In the genomic region with DNA sequence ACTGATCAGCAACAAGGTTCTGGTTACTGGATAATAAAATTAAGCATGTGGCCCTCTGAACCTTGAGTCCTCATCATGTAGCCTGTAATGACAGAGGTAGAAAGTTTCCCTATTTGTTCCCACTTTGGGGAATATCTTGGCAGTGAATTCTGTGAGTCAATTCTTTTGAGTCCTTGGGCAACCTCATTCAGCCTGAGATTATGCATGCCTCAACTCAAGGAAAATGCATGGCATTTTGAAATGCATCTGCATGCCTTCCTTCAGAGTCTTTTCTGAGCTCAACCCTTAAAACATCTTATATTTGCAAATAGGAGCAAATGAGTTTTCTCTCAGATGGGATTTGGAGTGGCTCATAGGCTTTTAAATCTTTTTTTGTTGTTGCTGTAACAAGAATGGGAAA, we compare ENCODE assay signal across 24 cellular contexts.
DNase-seq lines count a peak whose midpoint lies in the region; ATAC-seq and TF ChIP-seq lines count a peak whose summit lies in the region.
"Had no signal": no experiment of that assay in that cellular context is flagged by ENCODE, and none has a peak within 500 bp of the region (broad histone marks: within the 10 kb centered on the region; RNA-seq: fewer than 3 reads in every experiment).

No MANE protein-coding gene starts in this region.

- no peak for TF ChIP-seq CTCF in H9 (conservative IDR thresholded peaks at IDR 0.05)
- no peak for TF ChIP-seq CTCF in fibroblast of pulmonary artery (IDR thresholded peaks at IDR 0.05; ENCODE audit: low read length, missing control alignments)

- H2AK5ac ChIP-seq in H9 (ENCODE audit: insufficient read length, low read length): no peak overlapping the region

- H3K9ac ChIP-seq in H9 (ENCODE audit: extremely low read depth, insufficient read length, low read length): no peak overlapping the region
- H3K9ac ChIP-seq: BLaER1 treated with 17β-estradiol and CSF1 and Interleukin-3, amounts not matched to agents 10 nM and 100 nM had no signal

- H3K4me1 Mint-ChIP-seq in H9: peaks cover 42 to 43% of the 10 kb centered on the region in 2 experiments

- DNase-seq in H9 (peak; percentile 26), astrocyte of the hippocampus (ENCODE audit: low read depth, low spot score) (peak; percentile 89), fibroblast of pulmonary artery (ENCODE audit: low read depth) (peak; percentile 64), skeletal muscle cell (ENCODE audit: low read depth) (peak; percentile 44), DMS79 (lab: John Stamatoyannopoulos, UW) (no peak)
- DNase-seq: activated CD4-positive, alpha-beta T cell treated with anti-CD3 and anti-CD28 coated beads for 48 hours; activated naive CD8-positive, alpha-beta T cell treated with anti-CD3 and anti-CD28 coated beads, Interleukin-2, amount 10 ng/mL, durations not matched to agents 7 days and 5 days; effector CD8-positive, alpha-beta T cell; Kasumi-1; kidney glomerular epithelial cell; naive B cell; NCI-H1092 treated with DMSO at 0.1 percent for 48 hours; NCI-H526; ovary; sigmoid colon had no signal

- no peaks in the 10 kb centered on the region for H3K79me2 ChIP-seq in H9 (ENCODE audit: insufficient read depth, low read length)
- H3K79me2 ChIP-seq: hepatocyte had no signal

- H3K79me1 ChIP-seq in H9 (ENCODE audit: insufficient read depth, low read depth, low read length, poor library complexity, severe bottlenecking): no peaks in the 10 kb centered on the region

- H3K23ac ChIP-seq in H9 (ENCODE audit: insufficient read length, low read depth, low read length): no peak overlapping the region

- no peaks in the 10 kb centered on the region for H3K9me3 ChIP-seq in H9 (ENCODE audit: control insufficient read depth, low read depth, low read length)
- H3K9me3 ChIP-seq: BLaER1 treated with 17β-estradiol and CSF1 and Interleukin-3, amounts not matched to agents 10 nM and 100 nM; ovary; sigmoid colon had no signal

- H4K5ac ChIP-seq in H9 (ENCODE audit: insufficient read length, low read depth, low read length): no peak overlapping the region

- H4K20me1 ChIP-seq in H9 (ENCODE audit: control insufficient read depth, insufficient read depth, insufficient read length): no peaks in the 10 kb centered on the region
- H4K20me1 ChIP-seq: BLaER1 treated with 17β-estradiol and CSF1 and Interleukin-3, amounts not matched to agents 10 nM and 100 nM had no signal

- H2BK20ac ChIP-seq in H9 (ENCODE audit: low read depth, low read length, poor library complexity, severe bottlenecking): no peak overlapping the region

- no peak overlapping the region for H3K4me2 ChIP-seq in H9 (ENCODE audit: insufficient read depth, insufficient read length, low read length)
- H3K4me2 ChIP-seq: BLaER1 treated with 17β-estradiol and CSF1 and Interleukin-3, amounts not matched to agents 10 nM and 100 nM; hepatocyte had no signal

- no peak overlapping the region for H3T11ph ChIP-seq in H9 (ENCODE audit: low read length)

- H2BK5ac ChIP-seq in H9 (ENCODE audit: insufficient read length, low read length): no peak overlapping the region

- peak overlapping the region in 2 of 3 experiments; percentile 15 to 74; a peak in 4 of 7 replicates for H3K27ac Mint-ChIP-seq in H9
- H3K27ac Mint-ChIP-seq: activated naive CD8-positive, alpha-beta T cell treated with anti-CD3 and anti-CD28 coated beads, Interleukin-2, amount 10 ng/mL, durations not matched to agents 7 days and 5 days; activated T-helper 17 cell treated with anti-CD3 and anti-CD28 coated beads, Interleukin-2, amount 50 U/mL, for 72 hours; type B pancreatic cell had no signal

- no peak overlapping the region for H3K4me3 Mint-ChIP-seq in H9
- H3K4me3 Mint-ChIP-seq: activated naive CD8-positive, alpha-beta T cell treated with anti-CD3 and anti-CD28 coated beads, Interleukin-2, amount 10 ng/mL, durations not matched to agents 7 days and 5 days; activated T-helper 17 cell treated with anti-CD3 and anti-CD28 coated beads, Interleukin-2, amount 50 U/mL, for 72 hours; central memory CD8-positive, alpha-beta T cell; naive B cell; stimulated activated naive CD8-positive, alpha-beta T cell treated with anti-CD3 and anti-CD28 coated beads, Interleukin-15, Interleukin-2, amounts not matched to agents 100 ng/mL and 50 ng/mL, for 24 hours; type B pancreatic cell had no signal

- peaks cover 12% of the 10 kb centered on the region for H3K4me1 ChIP-seq in H9 (ENCODE audit: insufficient read depth, low read length)

- H3K27ac ChIP-seq in H9 (ENCODE audit: insufficient read length, low read depth, low read length): no peak overlapping the region
- H3K27ac ChIP-seq: BLaER1 treated with 17β-estradiol and CSF1 and Interleukin-3, amounts not matched to agents 10 nM and 100 nM; hepatocyte; ovary had no signal

- no peaks in the 10 kb centered on the region; a peak in 1 of 7 replicates for H3K36me3 Mint-ChIP-seq in H9 (ENCODE audit: insufficient read depth in 1 of 3, low read depth in 3 of 3)
- H3K36me3 Mint-ChIP-seq: activated naive CD8-positive, alpha-beta T cell treated with anti-CD3 and anti-CD28 coated beads, Interleukin-2, amount 10 ng/mL, durations not matched to agents 7 days and 5 days; naive B cell; type B pancreatic cell had no signal

- no peak overlapping the region for H3K56ac ChIP-seq in H9 (ENCODE audit: insufficient read length, low read depth, low read length)

- no peak overlapping the region for H3K4ac ChIP-seq in H9 (ENCODE audit: low read depth, low read length)

- no peaks in the 10 kb centered on the region for H3K23me2 ChIP-seq in H9 (ENCODE audit: insufficient read length, low read depth, low read length, poor library complexity, severe bottlenecking)

- no peaks in the 10 kb centered on the region; a peak in 3 of 5 replicates for H3K9me3 Mint-ChIP-seq in H9
- H3K9me3 Mint-ChIP-seq: activated naive CD8-positive, alpha-beta T cell treated with anti-CD3 and anti-CD28 coated beads, Interleukin-2, amount 10 ng/mL, durations not matched to agents 7 days and 5 days; activated T-helper 17 cell treated with anti-CD3 and anti-CD28 coated beads, Interleukin-2, amount 50 U/mL, for 72 hours; central memory CD8-positive, alpha-beta T cell; naive B cell; stimulated activated naive CD8-positive, alpha-beta T cell treated with anti-CD3 and anti-CD28 coated beads, Interleukin-15, Interleukin-2, amounts not matched to agents 100 ng/mL and 50 ng/mL, for 24 hours; type B pancreatic cell had no signal

- ATAC-seq in GM18858 (IDR thresholded peaks at IDR 0.05; ENCODE audit: unreplicated experiment) (no peak), HG02642 (IDR thresholded peaks at IDR 0.05; ENCODE audit: poor library complexity, unreplicated experiment) (no peak), GM21529 (IDR thresholded peaks at IDR 0.05; ENCODE audit: unreplicated experiment) (no peak)
- ATAC-seq: activated T-helper 17 cell treated with anti-CD3 and anti-CD28 coated beads, Interleukin-2, amount 50 U/mL, for 72 hours had no signal

- H2AFZ ChIP-seq in H9 (ENCODE audit: low read length): no peak overlapping the region
- H2AFZ ChIP-seq: hepatocyte had no signal

- no peaks in the 10 kb centered on the region for H3K27me3 ChIP-seq in H9 (ENCODE audit: insufficient read depth, low read length)
- H3K27me3 ChIP-seq: BLaER1 treated with 17β-estradiol and CSF1 and Interleukin-3, amounts not matched to agents 10 nM and 100 nM; hepatocyte; ovary; sigmoid colon had no signal

- H3K4me3 ChIP-seq in fibroblast of pulmonary artery (replicated peaks; ENCODE audit: low read depth, low read length) (no peak overlapping the region), skeletal muscle cell (ENCODE audit: low read depth, low read length) (no peak overlapping the region)
- H3K4me3 ChIP-seq: BLaER1 treated with 17β-estradiol and CSF1 and Interleukin-3, amounts not matched to agents 10 nM and 100 nM; hepatocyte; ovary; sigmoid colon had no signal

- no peak overlapping the region for H4K91ac ChIP-seq in H9 (ENCODE audit: insufficient read length, low read depth, low read length)

- no peak overlapping the region for H2BK12ac ChIP-seq in H9 (ENCODE audit: insufficient read length, low read depth, low read length)

- no peak overlapping the region for H3K18ac ChIP-seq in H9 (ENCODE audit: insufficient read length, low read depth, low read length)

- no peak overlapping the region for H4K8ac ChIP-seq in H9 (replicated peaks; ENCODE audit: insufficient read length, low read depth, low read length)

- no peak overlapping the region for H2BK15ac ChIP-seq in H9 (ENCODE audit: low read depth, low read length)

- H3K27me3 Mint-ChIP-seq in H9 (ENCODE audit: low read depth): peaks cover 7% of the 10 kb centered on the region
- H3K27me3 Mint-ChIP-seq: activated T-helper 17 cell treated with anti-CD3 and anti-CD28 coated beads, Interleukin-2, amount 50 U/mL, for 72 hours; central memory CD8-positive, alpha-beta T cell; stimulated activated naive CD8-positive, alpha-beta T cell treated with anti-CD3 and anti-CD28 coated beads, Interleukin-15, Interleukin-2, amounts not matched to agents 100 ng/mL and 50 ng/mL, for 24 hours; type B pancreatic cell had no signal

- H2BK120ac ChIP-seq in H9 (ENCODE audit: low read depth, low read length, poor library complexity, severe bottlenecking): no peak overlapping the region

- H3K14ac ChIP-seq in H9 (ENCODE audit: insufficient read depth, low read length): no peak overlapping the region
